Comparison of ENCODE assay signal across 8 cellular contexts in the genomic region with DNA sequence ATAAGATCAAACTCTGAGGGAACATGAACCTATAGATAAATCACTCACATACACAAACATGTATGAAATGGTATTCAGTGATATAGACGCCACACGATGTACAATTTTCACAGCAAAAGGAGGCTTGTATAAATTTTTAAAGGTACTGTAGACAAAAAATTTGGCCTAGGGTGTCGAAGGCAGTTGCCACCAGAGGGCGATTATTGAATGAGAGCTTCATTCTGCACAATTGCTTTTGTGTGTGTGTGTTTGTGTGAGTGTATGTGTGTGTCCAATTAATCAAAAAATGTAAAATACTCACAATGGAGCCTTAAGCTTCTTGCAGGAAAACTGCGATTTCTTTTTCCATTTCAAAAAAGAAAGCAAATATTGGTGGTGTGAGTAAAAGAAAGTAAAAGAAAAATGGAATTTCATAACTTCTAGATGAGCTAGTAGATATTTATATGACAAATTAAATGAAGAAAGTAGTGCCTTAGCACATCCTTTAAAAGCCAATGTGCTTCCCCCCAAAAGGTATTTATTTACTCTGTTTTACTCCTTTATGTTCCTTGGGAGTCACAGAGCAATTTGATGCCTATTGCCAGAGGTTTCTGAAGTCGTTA.
DNase-seq lines count a peak whose midpoint lies in the region; ATAC-seq and TF ChIP-seq lines count a peak whose summit lies in the region.

No MANE protein-coding gene starts in this region.

- ATAC-seq in HG02798 (IDR thresholded peaks at IDR 0.05; ENCODE audit: poor library complexity, unreplicated experiment) (no peak), HG02973 (IDR thresholded peaks at IDR 0.05; ENCODE audit: unreplicated experiment) (no peak), lower lobe of right lung (no peak)

- no peak overlapping the region for H3K4me3 ChIP-seq in HFF-Myc (replicated peaks; ENCODE audit: low read depth, low read length)
- no peak overlapping the region for H3K4me3 ChIP-seq in lower lobe of right lung

- DNase-seq in COLO668 (lab: John Stamatoyannopoulos, UW; ENCODE audit: unreplicated experiment): peak; percentile 49
- no peak for DNase-seq in HFF-Myc (ENCODE audit: extremely low read depth, low read depth)
- peak; percentile 34 for DNase-seq in RPMI7951 (ENCODE audit: low read depth)
- peak; percentile 15 for DNase-seq in iPS-NIHi7 (ENCODE audit: extremely low spot score)
- DNase-seq in activated CD8-positive, alpha-beta memory T cell treated with anti-CD3 and anti-CD28 coated beads, Interleukin-2, amount 50 U/mL, for 48 hours: no peak
- no peak for DNase-seq in lower lobe of right lung

- no peaks in the 10 kb centered on the region for H3K4me1 ChIP-seq in lower lobe of right lung

- H3K9me3 ChIP-seq in lower lobe of right lung: no peaks in the 10 kb centered on the region

- H3K27me3 ChIP-seq in lower lobe of right lung (ENCODE audit: low read depth): no peaks in the 10 kb centered on the region

- no peaks in the 10 kb centered on the region for H3K36me3 ChIP-seq in lower lobe of right lung

- H3K27ac ChIP-seq in lower lobe of right lung: no peak overlapping the region

- intact Hi-C loops in lower lobe of right lung (cut with DNase I): no loop called here

- TF ChIP-seq CTCF in HFF-Myc (IDR thresholded peaks at IDR 0.05; ENCODE audit: low read depth, low read length, missing control alignments) (peak; percentile 52), lower lobe of right lung (IDR thresholded peaks at IDR 0.05) (no peak)

Comparison
In these comparisons a context has a peak if more than half of its experiments do, and no peak if none do; other contexts are left out.
1. DNase-seq: peak in COLO668 (single experiment), RPMI7951 (single experiment) and iPS-NIHi7 (single experiment); none in HFF-Myc (single experiment), activated CD8-positive, alpha-beta memory T cell treated with anti-CD3 and anti-CD28 coated beads, Interleukin-2, amount 50 U/mL, for 48 hours (single experiment) and lower lobe of right lung (single experiment).